8 cellular contexts compared by ENCODE assay signal in the genomic region with DNA sequence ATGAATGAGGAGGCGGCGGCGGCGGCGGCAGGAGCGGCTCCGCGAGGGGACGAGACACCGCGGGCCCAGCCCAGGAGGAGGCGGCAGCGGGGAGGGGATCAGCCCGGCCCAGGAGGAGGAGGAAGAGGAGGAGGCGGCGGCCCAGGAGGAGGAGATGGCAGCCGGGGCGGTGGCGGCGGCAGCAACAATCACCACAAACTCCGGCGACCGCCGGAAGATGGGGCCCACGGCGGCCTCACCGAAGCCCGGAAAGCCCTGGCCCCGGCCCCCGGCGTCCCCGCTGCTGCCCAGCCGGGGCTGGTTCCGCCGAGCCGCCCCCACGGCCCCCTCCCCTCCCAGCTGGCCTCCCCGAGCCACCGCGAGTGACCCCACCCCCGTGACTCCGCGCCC. TPM values are rescaled to one million over a fixed set of nuclear protein-coding genes. Genes with fewer than 3 reads are reported as not detected.
DNase-seq lines count a peak whose midpoint lies in the region; ATAC-seq, FAIRE-seq and TF ChIP-seq lines count a peak whose summit lies in the region.
"Not testable (repeated sequence)": the region's sequence is repeated elsewhere in the genome, so short reads cannot be mapped to it uniquely, and the experiment has no call there.

No MANE protein-coding gene starts in this region.

- not testable (repeated sequence) for H3K9me3 ChIP-seq in A673 (ENCODE audit: low read depth, low read length, poor library complexity, severe bottlenecking); kidney (ENCODE audit: control insufficient read depth in 1 of 2, low read length in 2 of 2); smooth muscle cell (replicated peaks; ENCODE audit: low read depth)

- not testable (repeated sequence) for H3K9me3 Mint-ChIP-seq in activated CD4-positive, alpha-beta T cell treated with anti-CD3 and anti-CD28 coated beads for 36 hours (ENCODE audit: low read depth)

- not testable (repeated sequence) for BruUV-seq in A673 (replicated peaks; lab: Mats Ljungman, UMichigan)

- not testable (repeated sequence) for H3K27me3 ChIP-seq in A673 (replicated peaks; ENCODE audit: insufficient read depth, low read depth, low read length, poor library complexity); smooth muscle cell (ENCODE audit: low read depth)

- H3K36me3 Mint-ChIP-seq in activated CD4-positive, alpha-beta T cell treated with anti-CD3 and anti-CD28 coated beads for 36 hours (ENCODE audit: low read depth): peaks cover 17% of the 10 kb centered on the region

- TF ChIP-seq CTCF in A673 (conservative IDR thresholded peaks at IDR 0.05; ENCODE audit: low read depth, low read length); cardiac fibroblast (IDR thresholded peaks at IDR 0.05; ENCODE audit: low read depth, low read length); kidney (IDR thresholded peaks at IDR 0.05; ENCODE audit: borderline replicate concordance, extremely low read depth, insufficient read depth); smooth muscle cell (IDR thresholded peaks at IDR 0.05; ENCODE audit: borderline replicate concordance, insufficient read depth, poor library complexity, severe bottlenecking): not testable (repeated sequence)

- H3K79me2 ChIP-seq in smooth muscle cell (ENCODE audit: low read depth): peaks cover 43% of the 10 kb centered on the region

- H3K4me3 ChIP-seq in A673 (ENCODE audit: low read depth, low read length, poor library complexity, severe bottlenecking): peak overlapping the region; percentile 98
- peak overlapping the region; percentile 30 to 83 for H3K4me3 ChIP-seq in cardiac fibroblast (replicated peaks in 1 of 2; ENCODE audit: low read depth in 2 of 2, low read length in 2 of 2)
- H3K4me3 ChIP-seq in kidney (ENCODE audit: low read length in 2 of 2): not testable (repeated sequence)
- H3K4me3 ChIP-seq in smooth muscle cell: peak overlapping the region; percentile 97

- peaks cover 14% of the 10 kb centered on the region for H3K4me1 ChIP-seq in A673 (ENCODE audit: insufficient read depth, low read length, poor library complexity, severe bottlenecking)
- not testable (repeated sequence) for H3K4me1 ChIP-seq in kidney (ENCODE audit: control insufficient read depth in 1 of 2, insufficient read depth in 1 of 2, low read depth in 1 of 2, low read length in 2 of 2); smooth muscle cell (ENCODE audit: low read depth)

- not testable (repeated sequence) for H2AFZ ChIP-seq in smooth muscle cell (ENCODE audit: low read depth)

- H3K36me3 ChIP-seq in A673 (ENCODE audit: insufficient read depth, low read length, poor library complexity, severe bottlenecking); kidney (ENCODE audit: control insufficient read depth in 1 of 2, insufficient read depth in 2 of 2, low read length in 2 of 2); smooth muscle cell (ENCODE audit: low read depth): not testable (repeated sequence)

- DNase-seq in A673 (ENCODE audit: low spot score) (peak; percentile 54), NCI-H345 treated with DMSO at 0.1 percent for 48 hours (lab: John Stamatoyannopoulos, UW; ENCODE audit: unreplicated experiment) (peak; percentile 2), cardiac fibroblast (ENCODE audit: low read depth in 2 of 2) (peak; percentile 59 to 69), kidney (peak; percentile 91)
- peak; percentile 81 for DNase-seq in activated CD4-positive, alpha-beta T cell treated with anti-CD3 and anti-CD28 coated beads for 36 hours
- DNase-seq in smooth muscle cell (lab: John Stamatoyannopoulos, UW; ENCODE audit: unreplicated experiment): not testable (repeated sequence)

- peaks cover 44% of the 10 kb centered on the region for H4K20me1 ChIP-seq in smooth muscle cell (ENCODE audit: low read depth)

- FAIRE-seq in kidney (lab: Jason Lieb, UNC): not testable (repeated sequence)

- POLR2A ChIA-PET in A673 (lab: Charles Lee; ENCODE audit: low non-redundant PET): not testable (repeated sequence)
- POLR2A ChIA-PET in activated CD4-positive, alpha-beta T cell treated with anti-CD3 and anti-CD28 coated beads for 36 hours (lab: Charles Lee): interaction anchor here (1.6 kb wide), 1 partner anchor 30 kb away, joined by 7 read pairs; the partner anchor contains the start of gene DPY30

- CTCF ChIA-PET in A673 (lab: Charles Lee): interaction anchor here (0.6 kb wide), 1 partner anchor 355 kb away, joined by 5 read pairs; no protein-coding TSS in a partner anchor
- CTCF ChIA-PET in activated CD4-positive, alpha-beta T cell treated with anti-CD3 and anti-CD28 coated beads for 36 hours (lab: Charles Lee): interaction anchor here (1.1 kb wide), 1 partner anchor 29 kb away, joined by 3 read pairs; the partner anchor contains the start of gene DPY30

- H3K4me1 Mint-ChIP-seq in activated CD4-positive, alpha-beta T cell treated with anti-CD3 and anti-CD28 coated beads for 36 hours: peaks cover 38% of the 10 kb centered on the region

- intact Hi-C loops in A673 (cut with micrococcal nuclease; ENCODE audit: unreplicated experiment); kidney (cut with DNase I): not testable (repeated sequence)
- intact Hi-C loops in activated CD4-positive, alpha-beta T cell treated with anti-CD3 and anti-CD28 coated beads for 36 hours (cut with DNase I, micrococcal nuclease): loop anchor here (2.0 to 5.0 kb wide), 3 partner anchors 29 to 617 kb away; partner anchors contain the start of genes DPY30 (in 1 of the 2), TTC27 (in 1 of the 2) and YIPF4 (in 1 of the 2)

- WGBS in smooth muscle cell (ENCODE audit: low lambda C conversion rate): no CpG with 5 or more reads among the region's 43 CpGs

- ATAC-seq in GM18909 (IDR thresholded peaks at IDR 0.05; ENCODE audit: poor library complexity, unreplicated experiment): peak; percentile 54
- peak; percentile 38 for ATAC-seq in HG02981 (IDR thresholded peaks at IDR 0.05; ENCODE audit: unreplicated experiment)
- ATAC-seq in activated CD4-positive, alpha-beta T cell treated with anti-CD3 and anti-CD28 coated beads for 36 hours: peak; percentile 68

- H3K27me3 Mint-ChIP-seq in activated CD4-positive, alpha-beta T cell treated with anti-CD3 and anti-CD28 coated beads for 36 hours: not testable (repeated sequence)

- not testable (repeated sequence) for H3K27ac ChIP-seq in A673 (ENCODE audit: low read depth, low read length, poor library complexity, severe bottlenecking); kidney (ENCODE audit: low read depth in 2 of 2, low read length in 2 of 2)
- peak overlapping the region; percentile 77 for H3K27ac ChIP-seq in smooth muscle cell (ENCODE audit: low read depth)

- H3K4me2 ChIP-seq in smooth muscle cell: not testable (repeated sequence)

- not testable (repeated sequence) for H3K27ac Mint-ChIP-seq in activated CD4-positive, alpha-beta T cell treated with anti-CD3 and anti-CD28 coated beads for 36 hours

- not testable (repeated sequence) for H3K9ac ChIP-seq in kidney (ENCODE audit: low read length in 2 of 2)
- H3K9ac ChIP-seq in smooth muscle cell (ENCODE audit: low read depth): peak overlapping the region; percentile 72

- peaks cover 16% of the 10 kb centered on the region for H3F3A ChIP-seq in smooth muscle cell (ENCODE audit: low read depth)

- H3K4me3 Mint-ChIP-seq in activated CD4-positive, alpha-beta T cell treated with anti-CD3 and anti-CD28 coated beads for 36 hours: peak overlapping the region; percentile 94

RNA-seq across cellular contexts. Expression of gene MEMO1, which starts 0.5 kb away (rescaled TPM):
- 66.0 and 66.7 TPM in 2 replicates for total RNA-seq in A673 (2021)
- total RNA-seq in activated CD4-positive, alpha-beta T cell treated with anti-CD3 and anti-CD28 coated beads for 36 hours: 10 to 100 TPM; 49.8 to 53.5 TPM
- total RNA-seq in kidney: 28.6 TPM
- polyA plus RNA-seq in kidney (ENCODE audit: insufficient read depth, low read depth, low replicate concordance): 22.2 TPM
- 33.4 and 52.6 TPM in 2 replicates for total RNA-seq in smooth muscle cell
- 32.2 and 38.2 TPM in 2 replicates for polyA plus RNA-seq in smooth muscle cell

RNA-seq across cellular contexts. Expression of gene DPY30, which starts 29.3 kb away (rescaled TPM):
- total RNA-seq in A673 (2021) (90.8 and 96.2 TPM in 2 replicates), kidney (59.2 TPM), smooth muscle cell (96.5 and 97.4 TPM in 2 replicates)
- total RNA-seq in activated CD4-positive, alpha-beta T cell treated with anti-CD3 and anti-CD28 coated beads for 36 hours: 10 to 100 TPM; 74.2 to 78.6 TPM
- polyA plus RNA-seq in kidney (ENCODE audit: insufficient read depth, low read depth, low replicate concordance) (128 TPM), smooth muscle cell (103 and 123 TPM in 2 replicates)

RNA-seq across cellular contexts. Expression of gene SPAST, which starts 53.1 kb away (rescaled TPM):
- total RNA-seq in A673 (2021) (40.2 and 40.6 TPM in 2 replicates), kidney (13.6 TPM), smooth muscle cell (20.4 and 24.4 TPM in 2 replicates)
- total RNA-seq in activated CD4-positive, alpha-beta T cell treated with anti-CD3 and anti-CD28 coated beads for 36 hours: 10 to 100 TPM; 16.8 to 19.5 TPM
- polyA plus RNA-seq in kidney (ENCODE audit: insufficient read depth, low read depth, low replicate concordance) (3.8 TPM), smooth muscle cell (5.0 and 6.2 TPM in 2 replicates)
